Comparison of ENCODE assay signal across 8 cellular contexts in genomic region chr17:46194393-46195216, GRCh38. TPM values are rescaled to one million over a fixed set of nuclear protein-coding genes. Genes with fewer than 3 reads are reported as not detected.
A peak's percentile ranks its signal among the peaks of the same experiment; 100 is the strongest.
DNase-seq lines count a peak whose midpoint lies in the region; ATAC-seq and TF ChIP-seq lines count a peak whose summit lies in the region.

No MANE protein-coding gene starts in this region.

- no peaks in the 10 kb centered on the region for H3K36me3 ChIP-seq in colonic mucosa
- peaks cover 0 to 3% of the 10 kb centered on the region in 2 donors for H3K36me3 ChIP-seq in mucosa of rectum (ENCODE audit: control insufficient read depth in 2 of 2, insufficient read depth in 2 of 2, low read length in 2 of 2)
- no peaks in the 10 kb centered on the region for H3K36me3 ChIP-seq in tibial artery

- DNase-seq in NCI-H1436 (lab: John Stamatoyannopoulos, UW) (peak; percentile 18), NCI-H1436 treated with DMSO at 0.1 percent for 48 hours (lab: John Stamatoyannopoulos, UW) (no peak), LNCaP clone FGC (ENCODE audit: low read depth) (no peak), T-helper 2 cell (peak in 4 of 5 experiments; percentile 13 to 96 (median 64)), colonic mucosa (peak; percentile 58), tibial artery (no peak)

- H3K4me3 ChIP-seq in LNCaP clone FGC (ENCODE audit: low read depth, low read length) (peak overlapping the region; percentile 70), colonic mucosa (peak overlapping the region; percentile 53), mucosa of rectum (ENCODE audit: low read length in 2 of 2) (peak overlapping the region; percentile 92 to 99), tibial artery (peak overlapping the region; percentile 85 to 93)

- peak overlapping the region; percentile 100 for H3K27ac ChIP-seq in colonic mucosa
- H3K27ac ChIP-seq in mucosa of rectum (ENCODE audit: low read depth in 2 of 2, low read length in 2 of 2) = peak overlapping the region; percentile 99
- peak overlapping the region; percentile 99 for H3K27ac ChIP-seq in tibial artery

- H3K4me1 ChIP-seq in colonic mucosa (peaks cover 22% of the 10 kb centered on the region), mucosa of rectum (ENCODE audit: control insufficient read depth in 2 of 2, insufficient read depth in 2 of 2, low read length in 2 of 2) (peaks cover 41 to 56% of the 10 kb centered on the region in 2 donors), tibial artery (peaks cover 0 to 46% (median 21%) of the 10 kb centered on the region in 4 donors)

- no peak for ATAC-seq in GM18519 (IDR thresholded peaks at IDR 0.05; ENCODE audit: low FRiP score, unreplicated experiment)

- H3K27me3 ChIP-seq in colonic mucosa = no peaks in the 10 kb centered on the region
- H3K27me3 ChIP-seq in mucosa of rectum (ENCODE audit: control insufficient read depth in 2 of 2, insufficient read depth in 2 of 2, low read length in 2 of 2) = no peaks in the 10 kb centered on the region
- peaks cover 0 to 2% of the 10 kb centered on the region in 2 donors for H3K27me3 ChIP-seq in tibial artery

- peak; percentile 57 for TF ChIP-seq CTCF in LNCaP clone FGC (IDR thresholded peaks at IDR 0.05; ENCODE audit: control insufficient read depth, extremely low read depth, insufficient read depth)
- TF ChIP-seq CTCF in colonic mucosa (IDR thresholded peaks at IDR 0.05) = peak; percentile 45
- TF ChIP-seq CTCF in tibial artery (IDR thresholded peaks at IDR 0.05) = peak in 1 of 2 experiments; percentile 25

- H3K9ac ChIP-seq in colonic mucosa (ENCODE audit: low read depth in 2 of 2, low read length in 2 of 2) (peak overlapping the region; percentile 95 to 98), mucosa of rectum (ENCODE audit: low read depth in 1 of 2, low read length in 2 of 2) (peak overlapping the region; percentile 27 to 98)

- H3K9me3 ChIP-seq in colonic mucosa = no peaks in the 10 kb centered on the region
- H3K9me3 ChIP-seq in mucosa of rectum (ENCODE audit: control insufficient read depth in 2 of 2, low read length in 2 of 2) = no peaks in the 10 kb centered on the region
- H3K9me3 ChIP-seq in tibial artery = no peaks in the 10 kb centered on the region

- intact Hi-C loops in colonic mucosa (cut with DNase I) (no loop called here), tibial artery (cut with DNase I; ENCODE audit: low total_unique reads) (loop anchor here (5.0 kb wide), 1 partner anchor 147 kb away; no protein-coding TSS in a partner anchor)

RNA-seq across cellular contexts. Expression of gene KANSL1, which starts 1.4 kb away (rescaled TPM):
- 10 to 100 TPM; 60.0 to 72.3 TPM for total RNA-seq in colonic mucosa

Comparison
In these comparisons a context has a peak if more than half of its experiments do, and no peak if none do; other contexts are left out.
1. DNase-seq: peak in NCI-H1436 (single experiment), T-helper 2 cell (4 of 5) and colonic mucosa (single experiment); none in NCI-H1436 treated with DMSO at 0.1 percent for 48 hours (single experiment), LNCaP clone FGC (single experiment) and tibial artery (0 of 2).
2. Peak in every context shown above with its lines, with median percentiles within 50 percentile points of each other: H3K4me3 ChIP-seq and H3K27ac ChIP-seq.